In the genomic region with DNA sequence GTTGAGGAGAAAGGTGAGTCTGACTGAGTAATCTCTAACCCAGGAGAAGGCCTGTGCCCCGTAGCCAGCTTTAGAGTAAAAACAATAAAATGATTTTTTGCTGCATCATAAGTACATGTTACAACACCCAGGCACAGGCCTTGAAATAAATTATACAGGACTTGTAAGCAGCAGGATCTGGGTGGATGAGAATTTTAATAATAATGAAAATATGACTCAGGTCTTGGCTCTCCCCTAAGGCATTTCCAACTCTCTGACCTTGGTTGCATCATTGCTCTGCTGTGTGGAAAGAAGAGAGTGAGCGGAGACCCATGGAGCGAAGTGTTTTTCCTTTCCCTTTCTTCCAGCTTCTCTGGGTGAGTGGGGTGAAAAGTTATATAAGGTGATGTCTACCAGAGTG, we compare ENCODE assay signal across 13 cellular contexts. TPM values are rescaled to one million over a fixed set of nuclear protein-coding genes. Genes with fewer than 3 reads are reported as not detected.
DNase-seq lines count a peak whose midpoint lies in the region; ATAC-seq and TF ChIP-seq lines count a peak whose summit lies in the region.
"Had no signal": no experiment of that assay in that cellular context is flagged by ENCODE, and none has a peak within 500 bp of the region (broad histone marks: within the 10 kb centered on the region; RNA-seq: fewer than 3 reads in every experiment).

No MANE protein-coding gene starts in this region.

- peak overlapping the region; percentile 50 for H3K27ac ChIP-seq in foreskin keratinocyte
- H3K27ac ChIP-seq: cardiac muscle cell had no signal

- H3K9me3 ChIP-seq in adipocyte (ENCODE audit: control insufficient read depth, low read length) (no peaks in the 10 kb centered on the region), Caco-2 (no peaks in the 10 kb centered on the region)

- H3K9ac ChIP-seq in adipocyte (ENCODE audit: low read length), result peak overlapping the region; percentile 73

- POLR2A ChIA-PET in Caco-2 (lab: Charles Lee), result no interaction called here

- intact Hi-C loops in CD14-positive monocyte (cut with micrococcal nuclease), result no loop called here
- intact Hi-C loops in Caco-2 (cut with micrococcal nuclease; ENCODE audit: unreplicated experiment), result no loop called here

- CTCF ChIA-PET in Caco-2 (lab: Charles Lee), result no interaction called here

- peak; percentile 32 for DNase-seq in H4 (ENCODE audit: low spot score)
- peak; percentile 96 for DNase-seq in adipocyte (ENCODE audit: low read depth)
- peak; percentile 92 to 96 for DNase-seq in foreskin keratinocyte
- peak; percentile 95 for DNase-seq in skeletal muscle cell (ENCODE audit: low read depth)
- no peak for DNase-seq in CD14-positive monocyte (ENCODE audit: low spot score)
- DNase-seq in OCI-M1 (lab: John Stamatoyannopoulos, UW), result no peak
- DNase-seq in Caco-2, result no peak
- DNase-seq: NCI-H1092; RPMI8226; stimulated activated naive CD4-positive, alpha-beta T cell treated with Interleukin-2 at 50 U/mL for 16 hours had no signal

- H3K36me3 ChIP-seq in adipocyte (ENCODE audit: control insufficient read depth, insufficient read depth, low read length, severe bottlenecking) (no peaks in the 10 kb centered on the region), Caco-2 (ENCODE audit: control insufficient read depth, insufficient read depth, low read length) (no peaks in the 10 kb centered on the region)
- H3K36me3 ChIP-seq: cardiac muscle cell had no signal

- H3K9me3 Mint-ChIP-seq in CD14-positive monocyte, result peaks cover 0 to 5% (median 2%) of the 10 kb centered on the region in 7 donors
- no peaks in the 10 kb centered on the region for H3K9me3 Mint-ChIP-seq in Caco-2 (ENCODE audit: unreplicated experiment)

- H3K4me3 Mint-ChIP-seq in CD14-positive monocyte (no peak overlapping the region), Caco-2 (ENCODE audit: unreplicated experiment) (no peak overlapping the region)

- H3K4me3 ChIP-seq in adipocyte (ENCODE audit: low read length) (peak overlapping the region; percentile 26), skeletal muscle cell (ENCODE audit: low read depth, low read length) (no peak overlapping the region), Caco-2 (ENCODE audit: low read depth, low read length) (no peak overlapping the region)
- H3K4me3 ChIP-seq: cardiac muscle cell, smooth muscle cell had no signal

- TF ChIP-seq CTCF in foreskin keratinocyte (conservative IDR thresholded peaks at IDR 0.05), result no peak
- no peak for TF ChIP-seq CTCF in CD14-positive monocyte (IDR thresholded peaks at IDR 0.05)
- TF ChIP-seq CTCF in Caco-2 (IDR thresholded peaks at IDR 0.05; ENCODE audit: insufficient read depth in 1 of 2, low read depth in 1 of 2, low read length in 1 of 2, severe bottlenecking in 1 of 2, unreplicated experiment in 1 of 2), result no peak

- H3K36me3 Mint-ChIP-seq in CD14-positive monocyte (no peaks in the 10 kb centered on the region), Caco-2 (ENCODE audit: insufficient read depth, unreplicated experiment) (no peaks in the 10 kb centered on the region)

- H3K4me1 Mint-ChIP-seq in CD14-positive monocyte (peaks cover 16% of the 10 kb centered on the region), Caco-2 (ENCODE audit: low read depth, unreplicated experiment) (no peaks in the 10 kb centered on the region)

- no TSS peak for BruUV-seq in Caco-2 (replicated peaks; lab: Mats Ljungman, UMichigan)

- H3K27me3 Mint-ChIP-seq in CD14-positive monocyte (ENCODE audit: low read depth in 3 of 3) (peaks cover 0 to 6% (median 0%) of the 10 kb centered on the region in 3 donors), Caco-2 (ENCODE audit: insufficient read depth, unreplicated experiment) (no peaks in the 10 kb centered on the region)

- H3K27me3 ChIP-seq in adipocyte (replicated peaks; ENCODE audit: control insufficient read depth, insufficient read depth, low read length) (no peaks in the 10 kb centered on the region), foreskin keratinocyte (no peaks in the 10 kb centered on the region), Caco-2 (replicated peaks; ENCODE audit: control insufficient read depth, insufficient read depth, low read length) (no peaks in the 10 kb centered on the region)
- H3K27me3 ChIP-seq: cardiac muscle cell had no signal

- H3K27ac Mint-ChIP-seq in CD14-positive monocyte, result peak overlapping the region in 1 of 7 donors; percentile 64
- no peak overlapping the region for H3K27ac Mint-ChIP-seq in Caco-2 (ENCODE audit: unreplicated experiment)

- ATAC-seq in foreskin keratinocyte (peak; percentile 94), HG02571 (IDR thresholded peaks at IDR 0.05; ENCODE audit: unreplicated experiment) (no peak)

- H3K4me1 ChIP-seq in adipocyte (ENCODE audit: control insufficient read depth, insufficient read depth, low read length) (peaks cover 49% of the 10 kb centered on the region), foreskin keratinocyte (peaks cover 27% of the 10 kb centered on the region), Caco-2 (peaks cover 4% of the 10 kb centered on the region)

RNA-seq across cellular contexts. Expression of gene EOMES, which starts 44.6 kb away (rescaled TPM):
- 0.17 TPM in 1 of 2 replicates, not detected in the other for total RNA-seq in H4 (2014; rRNA removed; shearing (Covaris generic))
- 0.37 and 0.95 TPM in 2 replicates for total RNA-seq in foreskin keratinocyte
- 0.24 and 0.57 TPM in 2 replicates for polyA plus RNA-seq in foreskin keratinocyte
- under 1 TPM; 0.09 to 0.21 TPM for polyA plus RNA-seq in CD14-positive monocyte
- 0.43 and 0.53 TPM in 2 replicates for total RNA-seq in Caco-2 (2022)
- total RNA-seq: cardiac muscle cell, smooth muscle cell had no signal
- polyA plus RNA-seq: smooth muscle cell had no signal

Comparison
In these comparisons a context has a peak if more than half of its experiments do, and no peak if none do; other contexts are left out.
1. DNase-seq: peak in H4 (single experiment), adipocyte (single experiment), foreskin keratinocyte (2 of 2) and skeletal muscle cell (single experiment); none in CD14-positive monocyte (single experiment), OCI-M1 (single experiment) and Caco-2 (0 of 2).